1 cellular context compared by ENCODE assay signal in the genomic region with DNA sequence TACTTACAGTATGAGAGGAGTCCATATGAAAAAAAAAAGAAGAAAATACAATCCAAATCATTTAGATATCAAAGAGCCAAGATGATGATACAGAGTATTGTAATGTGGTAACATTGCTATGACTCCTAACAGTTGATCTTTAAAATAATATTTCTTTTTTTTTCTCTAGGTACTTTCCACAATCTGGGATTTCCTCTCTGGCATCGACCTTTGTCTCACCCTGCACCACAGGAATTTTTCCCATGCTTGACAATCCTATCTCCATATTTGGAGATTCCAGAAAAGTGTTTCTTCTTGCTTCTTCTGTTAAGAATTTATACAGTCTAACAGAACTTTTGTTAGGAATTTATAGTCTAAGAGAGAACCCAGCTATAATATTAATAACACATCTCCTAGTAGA.
TF ChIP-seq lines count a peak whose summit lies in the region.

No MANE protein-coding gene starts in this region.

TF ChIP-seq in IMR-90, 13 proteins besides CTCF, POLR2A, EP300 and RAD21 (continued from another document):
- TF ChIP-seq SMC3 (IDR thresholded peaks at IDR 0.05; ENCODE audit: low read depth, low read length) (no peak), NFE2L2 (IDR thresholded peaks at IDR 0.05; ENCODE audit: low read depth, low read length) (no peak), MAZ (IDR thresholded peaks at IDR 0.05; ENCODE audit: borderline replicate concordance, low read depth, low read length) (no peak), RCOR1 (IDR thresholded peaks at IDR 0.05; ENCODE audit: insufficient replicate concordance, low read length) (no peak), CEBPB (IDR thresholded peaks at IDR 0.05; ENCODE audit: low read depth, low read length) (0 out of 2 replicates have a peak, but pooled peaks have one; percentile 13), CHD1 (IDR thresholded peaks at IDR 0.05; ENCODE audit: low read depth, low read length) (no peak)
